Comparison of ENCODE assay signal across 1 cellular context in the genomic region with DNA sequence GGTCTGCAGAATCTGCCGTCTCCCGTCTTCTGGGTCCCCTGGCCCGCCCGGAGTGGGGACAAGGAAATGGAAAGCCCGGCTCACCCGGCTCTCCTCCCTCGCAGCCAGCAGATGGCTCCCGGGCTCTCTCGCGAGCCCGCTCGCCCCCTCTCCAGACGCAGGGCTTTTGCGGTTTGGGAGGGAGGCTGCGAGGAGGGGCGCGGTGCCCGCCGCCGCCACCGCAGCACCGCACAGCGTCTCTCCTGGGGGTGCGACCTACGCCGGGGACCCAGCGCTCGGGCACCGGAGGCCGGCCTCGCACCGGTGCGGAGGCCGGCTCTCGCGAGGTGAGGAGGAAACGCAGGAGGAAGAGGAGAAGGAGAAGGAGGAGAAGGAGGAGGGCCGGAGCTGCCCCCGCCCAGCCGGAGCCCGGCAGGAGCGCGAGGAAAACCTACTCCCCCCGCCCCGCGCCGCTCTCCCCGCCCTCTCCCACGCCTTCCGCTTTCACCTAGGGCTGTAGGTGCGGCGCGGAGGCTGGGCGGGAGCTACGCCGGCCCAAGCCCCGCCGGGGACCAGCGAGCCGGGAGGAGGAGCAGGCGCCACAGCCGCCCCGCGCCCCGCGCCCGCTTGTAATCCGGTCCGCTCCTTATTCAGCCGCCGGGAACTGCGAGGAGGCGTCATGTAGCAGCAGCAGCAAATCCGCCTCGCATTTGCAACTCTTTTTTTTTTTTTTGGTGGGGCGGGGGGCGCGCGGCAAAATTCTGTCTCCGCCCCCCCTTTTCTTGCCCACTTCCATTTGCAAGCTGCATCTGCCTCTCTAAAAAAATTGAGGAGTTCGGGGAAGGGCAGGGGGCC.
TF ChIP-seq lines count a peak whose summit lies in the region.

A gene (plus strand): TSS at position 461 of the 834 bp plus-strand sequence. CDS start 422 bp downstream, outside the sequence.

TF ChIP-seq in liver, 16 proteins besides CTCF, POLR2A, EP300 and RAD21 (continued from another document):
- TF ChIP-seq, protein P1, sequence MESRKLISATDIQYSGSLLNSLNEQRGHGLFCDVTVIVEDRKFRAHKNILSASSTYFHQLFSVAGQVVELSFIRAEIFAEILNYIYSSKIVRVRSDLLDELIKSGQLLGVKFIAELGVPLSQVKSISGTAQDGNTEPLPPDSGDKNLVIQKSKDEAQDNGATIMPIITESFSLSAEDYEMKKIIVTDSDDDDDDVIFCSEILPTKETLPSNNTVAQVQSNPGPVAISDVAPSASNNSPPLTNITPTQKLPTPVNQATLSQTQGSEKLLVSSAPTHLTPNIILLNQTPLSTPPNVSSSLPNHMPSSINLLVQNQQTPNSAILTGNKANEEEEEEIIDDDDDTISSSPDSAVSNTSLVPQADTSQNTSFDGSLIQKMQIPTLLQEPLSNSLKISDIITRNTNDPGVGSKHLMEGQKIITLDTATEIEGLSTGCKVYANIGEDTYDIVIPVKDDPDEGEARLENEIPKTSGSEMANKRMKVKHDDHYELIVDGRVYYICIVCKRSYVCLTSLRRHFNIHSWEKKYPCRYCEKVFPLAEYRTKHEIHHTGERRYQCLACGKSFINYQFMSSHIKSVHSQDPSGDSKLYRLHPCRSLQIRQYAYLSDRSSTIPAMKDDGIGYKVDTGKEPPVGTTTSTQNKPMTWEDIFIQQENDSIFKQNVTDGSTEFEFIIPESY (IDR thresholded peaks at IDR 0.05) = no peak
- no peak for TF ChIP-seq HNF4G (IDR thresholded peaks at IDR 0.05)
- TF ChIP-seq JUND (IDR thresholded peaks at IDR 0.05) = no peak
- TF ChIP-seq, protein P2, sequence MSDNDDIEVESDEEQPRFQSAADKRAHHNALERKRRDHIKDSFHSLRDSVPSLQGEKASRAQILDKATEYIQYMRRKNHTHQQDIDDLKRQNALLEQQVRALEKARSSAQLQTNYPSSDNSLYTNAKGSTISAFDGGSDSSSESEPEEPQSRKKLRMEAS (IDR thresholded peaks at IDR 0.05) = peak; percentile 19
- TF ChIP-seq HNF4A (conservative IDR thresholded peaks at IDR 0.05) = no peak
